Comparison of ENCODE assay signal across 8 cellular contexts in genomic region chr6:158560787-158561246, GRCh38. TPM values are rescaled to one million over a fixed set of nuclear protein-coding genes. Genes with fewer than 3 reads are reported as not detected.
DNase-seq lines count a peak whose midpoint lies in the region; ATAC-seq and TF ChIP-seq lines count a peak whose summit lies in the region.

No MANE protein-coding gene starts in this region.

- peaks cover 22% of the 10 kb centered on the region for H3K36me3 Mint-ChIP-seq in activated naive CD4-positive, alpha-beta T cell treated with anti-CD3 and anti-CD28 coated beads, Interleukin-2, amount 10 ng/mL, durations not matched to agents 7 days and 5 days
- no peaks in the 10 kb centered on the region for H3K36me3 Mint-ChIP-seq in naive B cell

- peak overlapping the region; percentile 78 for H3K27ac ChIP-seq in RWPE1

- H3K9me3 Mint-ChIP-seq in activated naive CD4-positive, alpha-beta T cell treated with anti-CD3 and anti-CD28 coated beads, Interleukin-2, amount 10 ng/mL, durations not matched to agents 7 days and 5 days = no peaks in the 10 kb centered on the region
- no peaks in the 10 kb centered on the region for H3K9me3 Mint-ChIP-seq in naive B cell

- no peaks in the 10 kb centered on the region for H3K9me3 ChIP-seq in endocrine pancreas (ENCODE audit: control insufficient read depth, low read length)

- no peak for ATAC-seq in naive B cell (ENCODE audit: low read depth in 2 of 2)
- no peak for ATAC-seq in GM18867 (IDR thresholded peaks at IDR 0.05; ENCODE audit: unreplicated experiment)
- no peak for ATAC-seq in GM21825 (IDR thresholded peaks at IDR 0.05; ENCODE audit: unreplicated experiment)

- peak overlapping the region; percentile 94 for H3K27ac Mint-ChIP-seq in activated naive CD4-positive, alpha-beta T cell treated with anti-CD3 and anti-CD28 coated beads, Interleukin-2, amount 10 ng/mL, durations not matched to agents 7 days and 5 days
- peak overlapping the region; percentile 59 to 91 (median 85) for H3K27ac Mint-ChIP-seq in naive B cell

- H3K27me3 Mint-ChIP-seq in activated naive CD4-positive, alpha-beta T cell treated with anti-CD3 and anti-CD28 coated beads, Interleukin-2, amount 10 ng/mL, durations not matched to agents 7 days and 5 days = peaks cover 17% of the 10 kb centered on the region
- H3K27me3 Mint-ChIP-seq in naive B cell = no peaks in the 10 kb centered on the region

- H3K27me3 ChIP-seq in endocrine pancreas (ENCODE audit: control insufficient read depth, insufficient read depth, low read length) = no peaks in the 10 kb centered on the region

- H3K9ac ChIP-seq in endocrine pancreas (ENCODE audit: control insufficient read depth, insufficient read depth, low read length) = peak overlapping the region; percentile 47

- POLR2A ChIA-PET in RWPE1 (lab: Yijun Ruan, JAX; ENCODE audit: low non-redundant PET) = no interaction called here

- H3K36me3 ChIP-seq in endocrine pancreas (ENCODE audit: control insufficient read depth, insufficient read depth, low read length) = no peaks in the 10 kb centered on the region

- H3K4me3 Mint-ChIP-seq in activated naive CD4-positive, alpha-beta T cell treated with anti-CD3 and anti-CD28 coated beads, Interleukin-2, amount 10 ng/mL, durations not matched to agents 7 days and 5 days = peak overlapping the region; percentile 96
- H3K4me3 Mint-ChIP-seq in naive B cell = peak overlapping the region; percentile 87 to 97 (median 92)

- CTCF ChIA-PET in activated naive CD4-positive, alpha-beta T cell treated with anti-CD3 and anti-CD28 coated beads, Interleukin-2, amount 10 ng/mL, durations not matched to agents 7 days and 5 days (lab: Charles Lee) = no interaction called here
- CTCF ChIA-PET in RWPE1 (lab: Yijun Ruan, JAX) = interaction anchor here (0.5 to 0.7 kb wide), 2 partner anchors 47 to 282 kb away, joined by 3 to 5 read pairs; no protein-coding TSS in a partner anchor

- no peak for TF ChIP-seq CTCF in RWPE1 (conservative IDR thresholded peaks at IDR 0.05; ENCODE audit: low read depth)

- H3K4me3 ChIP-seq in endocrine pancreas (ENCODE audit: control insufficient read depth, insufficient read depth, low read length) = peak overlapping the region; percentile 32

- DNase-seq in activated naive CD4-positive, alpha-beta T cell treated with anti-CD3 and anti-CD28 coated beads, Interleukin-2, amount 10 ng/mL, durations not matched to agents 7 days and 5 days = peak; percentile 36
- DNase-seq in activated naive CD4-positive, alpha-beta T cell treated with Interleukin-2 at 50 U/mL for 16 hours = no peak
- DNase-seq in RWPE1 (ENCODE audit: low spot score) = no peak
- no peak for DNase-seq in naive B cell
- DNase-seq in NCI-H2029 treated with DMSO at 0.1 percent for 48 hours (lab: John Stamatoyannopoulos, UW) = no peak

- H3K4me1 ChIP-seq in endocrine pancreas (ENCODE audit: control insufficient read depth, insufficient read depth, low read length) = no peaks in the 10 kb centered on the region

- peaks cover 55% of the 10 kb centered on the region for H3K4me1 Mint-ChIP-seq in activated naive CD4-positive, alpha-beta T cell treated with anti-CD3 and anti-CD28 coated beads, Interleukin-2, amount 10 ng/mL, durations not matched to agents 7 days and 5 days
- peaks cover 31 to 40% (median 39%) of the 10 kb centered on the region in 3 donors for H3K4me1 Mint-ChIP-seq in naive B cell

RNA-seq across cellular contexts. Expression of gene TMEM181, which starts 0.9 kb away (rescaled TPM):
- 1 to 10 TPM; 1.9 to 2.4 (median 2.3) TPM for polyA plus RNA-seq in naive B cell (ENCODE audit: low read depth in 6 of 6)
